ENCODE assay signal across 8 cellular contexts in the genomic region with DNA sequence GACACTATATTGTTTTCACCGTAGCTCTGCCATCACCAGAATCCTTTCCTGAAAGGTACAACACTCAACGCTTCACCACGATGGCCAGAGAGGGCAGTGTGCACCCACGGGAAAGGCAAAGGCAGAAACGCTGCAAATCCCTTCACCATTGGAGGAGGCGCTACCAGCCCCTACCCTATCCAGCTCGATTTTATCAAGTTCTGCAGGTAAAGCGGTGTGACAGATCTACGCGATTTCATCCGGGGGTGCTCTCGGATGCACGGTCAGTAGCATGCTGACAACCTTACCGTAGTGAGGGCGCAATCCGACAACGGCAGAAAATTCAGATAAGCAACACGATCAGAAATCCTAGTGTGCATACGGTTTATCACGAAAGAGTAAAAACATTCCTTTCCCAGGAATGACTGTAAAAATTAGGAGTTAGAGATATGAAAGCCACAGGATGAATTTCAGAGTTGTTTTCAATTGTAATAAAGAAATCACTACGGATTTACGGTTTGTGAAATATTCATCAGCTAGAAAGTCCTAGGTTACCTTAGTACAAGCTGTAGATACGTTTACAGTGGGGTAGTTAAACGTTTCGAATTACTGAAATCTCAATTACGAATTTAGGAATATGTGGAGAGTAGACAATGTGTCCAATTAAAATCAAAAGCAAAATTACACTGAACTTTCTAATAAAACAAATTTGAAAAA. TPM values are rescaled to one million over a fixed set of nuclear protein-coding genes. Genes with fewer than 3 reads are reported as not detected.
DNase-seq lines count a peak whose midpoint lies in the region; ATAC-seq and TF ChIP-seq lines count a peak whose summit lies in the region.

No MANE protein-coding gene starts in this region.

- peak; percentile 96 for TF ChIP-seq CTCF in kidney epithelial cell (IDR thresholded peaks at IDR 0.05; ENCODE audit: insufficient read depth, low read length, poor library complexity, severe bottlenecking)

- ATAC-seq in HG03175 (IDR thresholded peaks at IDR 0.05; ENCODE audit: unreplicated experiment) = peak; percentile 54
- ATAC-seq in activated CD4-positive, CD25-positive, alpha-beta regulatory T cell treated with anti-CD3 and anti-CD28 coated beads, Interleukin-2, amount 50 U/mL, for 24 hours = peak; percentile 55 to 57

- no peaks in the 10 kb centered on the region for H3K27me3 ChIP-seq in kidney epithelial cell (ENCODE audit: control insufficient read depth, insufficient read depth, low read length)

- peak; percentile 64 for TF ChIP-seq POLR2A in GM18951 (IDR thresholded peaks at IDR 0.05; ENCODE audit: extremely low read depth, insufficient read depth, insufficient read length)

- H3K4me3 ChIP-seq in kidney epithelial cell (ENCODE audit: low read depth, low read length) = peak overlapping the region; percentile 54

- in situ Hi-C loops in GM18951 (cut with MboI; ENCODE audit: low sequenced_read_pairs, unreplicated experiment) = no loop called here

- H3K36me3 ChIP-seq in kidney epithelial cell (ENCODE audit: control insufficient read depth, insufficient read depth, low read length) = no peaks in the 10 kb centered on the region

- DNase-seq in AML-193 (lab: John Stamatoyannopoulos, UW) (peak; percentile 25 to 38), NCI-H226 (peak; percentile 71), cerebellar nuclear complex (lab: John Stamatoyannopoulos, UW) (peak; percentile 70 to 98), kidney epithelial cell (ENCODE audit: low read depth) (peak; percentile 65)
- peak; percentile 51 to 75 (median 64) for DNase-seq in stimulated activated CD4-positive, alpha-beta T cell treated with anti-CD3 and anti-CD28 coated beads, Interleukin-1b, Interleukin-23, amount 100 ng/mL, for 24 hours (ENCODE audit: low read depth in 4 of 4, low spot score in 1 of 4)

RNA-seq across cellular contexts. Expression of a gene that starts 1.8 kb away (rescaled TPM):
- 41.9 and 42.6 TPM in 2 replicates for total RNA-seq in kidney epithelial cell

Comparison
In these comparisons a context has a peak if more than half of its experiments do, and no peak if none do; other contexts are left out.
1. Peak in every context shown above with its lines: DNase-seq, ATAC-seq and H3K4me3 ChIP-seq.
2. DNase-seq: peak in every context shown above with its lines; median percentile 84 in cerebellar nuclear complex; 71 in NCI-H226; 65 in kidney epithelial cell; 64 in stimulated activated CD4-positive, alpha-beta T cell treated with anti-CD3 and anti-CD28 coated beads, Interleukin-1b, Interleukin-23, amount 100 ng/mL, for 24 hours; 32 in AML-193.